Comparison of ENCODE assay signal across 36 cellular contexts in genomic region chr11:69245041-69245440, GRCh38. TPM values are rescaled to one million over a fixed set of nuclear protein-coding genes. Genes with fewer than 3 reads are reported as not detected.
"Had no signal": no experiment of that assay in that cellular context is flagged by ENCODE, and none has a peak within 500 bp of the region (broad histone marks: within the 10 kb centered on the region; RNA-seq: fewer than 3 reads in every experiment).

No MANE protein-coding gene starts in this region.

- H3K9me3 ChIP-seq: ascending aorta, heart left ventricle, mucosa of descending colon, neutrophil, ovary, tibial artery, upper lobe of right lung had no signal

- ATAC-seq: activated CD8-positive, alpha-beta T cell treated with anti-CD3 and anti-CD28 coated beads for 36 hours; esophagus mucosa; foreskin keratinocyte; mucosa of descending colon; stimulated activated memory B cell treated with anti-CD40 and anti-IgM and Interleukin-4, amounts not matched to agents 10 μg/mL and 1 μg/mL and 100 μg/mL, for 72 hours; stimulated activated naive CD8-positive, alpha-beta T cell treated with anti-CD3 and anti-CD28 coated beads, Interleukin-15, amount 100 ng/mL, for 72 hours; upper lobe of right lung; WTC11 had no signal

- H3K36me3 Mint-ChIP-seq: brain; immature natural killer cell; stimulated activated memory B cell treated with anti-CD40 and anti-IgM and Interleukin-4, amounts not matched to agents 10 μg/mL and 1 μg/mL and 100 μg/mL, for 72 hours; WTC11 had no signal

- H3K4me3 Mint-ChIP-seq: activated CD8-positive, alpha-beta T cell treated with anti-CD3 and anti-CD28 coated beads for 36 hours; activated naive CD4-positive, alpha-beta T cell treated with anti-CD3 and anti-CD28 coated beads for 36 hours; activated naive CD8-positive, alpha-beta T cell treated with anti-CD3 and anti-CD28 coated beads, Interleukin-2, amount 10 ng/mL, durations not matched to agents 7 days and 5 days; activated T-helper 1 cell treated with anti-CD3 and anti-CD28 coated beads, Interleukin-12 subunit alpha, Interleukin-12 subunit beta, Interleukin-2, Interleukin-4 antibody, amounts not matched to agents 30 ng/mL and 10 ng/mL and 1 ng/mL, durations not matched to agents 14 hours and 24 hours and 36 hours; brain; immature natural killer cell; nephron; stimulated activated memory B cell treated with anti-CD40 and anti-IgM and Interleukin-4, amounts not matched to agents 10 μg/mL and 1 μg/mL and 100 μg/mL, for 72 hours; stimulated activated naive CD8-positive, alpha-beta T cell treated with anti-CD3 and anti-CD28 coated beads, Interleukin-15, amount 100 ng/mL, for 72 hours; WTC11 had no signal

- H3K27ac ChIP-seq: ascending aorta, cardiac muscle cell, foreskin keratinocyte, neutrophil, ovary, tibial artery, upper lobe of right lung had no signal

- H3K36me3 ChIP-seq: ascending aorta, cardiac muscle cell, heart left ventricle, neutrophil, ovary, tibial artery, upper lobe of right lung had no signal

- DNase-seq: activated CD4-positive, alpha-beta T cell treated with anti-CD3 and anti-CD28 coated beads for 1 hour; activated CD4-positive, alpha-beta T cell treated with anti-CD3 and anti-CD28 coated beads, Interleukin-2, amount 50 U/mL, for 1 hour; activated CD8-positive, alpha-beta T cell treated with anti-CD3 and anti-CD28 coated beads for 36 hours; activated effector memory CD4-positive, alpha-beta T cell treated with anti-CD3 and anti-CD28 coated beads, Interleukin-2, amount 50 U/mL, for 16 hours; activated naive CD4-positive, alpha-beta T cell treated with anti-CD3 and anti-CD28 coated beads for 36 hours; activated naive CD8-positive, alpha-beta T cell treated with anti-CD3 and anti-CD28 coated beads, Interleukin-2, amount 10 ng/mL, durations not matched to agents 7 days and 5 days; activated T-cell treated with anti-CD3 and anti-CD28 coated beads, Interleukin-2, amount 50 U/mL, for 1 hour; cortex of kidney; foreskin keratinocyte; hypothalamus; immature natural killer cell; mesendoderm; mucosa of descending colon; ovary; stimulated activated CD4-positive, alpha-beta T cell treated with anti-CD3 and anti-CD28 coated beads, Interleukin-1b, Interleukin-23, amount 100 ng/mL, for 48 hours; stimulated activated CD4-positive, alpha-beta T cell treated with anti-CD3 and anti-CD28 coated beads, Interleukin-4, amount 100 ng/mL, for 4 hours; stimulated activated CD8-positive, alpha-beta memory T cell treated with anti-CD3 and anti-CD28 coated beads, Interleukin-4, amount 100 ng/mL, for 48 hours; stimulated activated naive CD8-positive, alpha-beta T cell treated with anti-CD3 and anti-CD28 coated beads, Interleukin-15, amount 100 ng/mL, for 72 hours; T-helper 2 cell; upper lobe of right lung had no signal

- H3K27me3 ChIP-seq: ascending aorta, heart left ventricle, neutrophil, ovary, upper lobe of right lung had no signal

- H3K27ac Mint-ChIP-seq: activated CD8-positive, alpha-beta T cell treated with anti-CD3 and anti-CD28 coated beads for 36 hours; activated naive CD4-positive, alpha-beta T cell treated with anti-CD3 and anti-CD28 coated beads for 36 hours; activated naive CD8-positive, alpha-beta T cell treated with anti-CD3 and anti-CD28 coated beads, Interleukin-2, amount 10 ng/mL, durations not matched to agents 7 days and 5 days; activated T-helper 1 cell treated with anti-CD3 and anti-CD28 coated beads, Interleukin-12 subunit alpha, Interleukin-12 subunit beta, Interleukin-2, Interleukin-4 antibody, amounts not matched to agents 30 ng/mL and 10 ng/mL and 1 ng/mL, durations not matched to agents 14 hours and 24 hours and 36 hours; brain; immature natural killer cell; progenitor cell of endocrine pancreas; stimulated activated memory B cell treated with anti-CD40 and anti-IgM and Interleukin-4, amounts not matched to agents 10 μg/mL and 1 μg/mL and 100 μg/mL, for 72 hours; stimulated activated naive CD8-positive, alpha-beta T cell treated with anti-CD3 and anti-CD28 coated beads, Interleukin-15, amount 100 ng/mL, for 72 hours; WTC11 had no signal

- H3K9me3 Mint-ChIP-seq: immature natural killer cell had no signal

- H3K4me1 ChIP-seq: ascending aorta, foreskin keratinocyte, tibial artery, upper lobe of right lung had no signal

- H3K4me3 ChIP-seq: ascending aorta, cardiac muscle cell, heart left ventricle, lung, mucosa of descending colon, ovary, smooth muscle cell, tibial artery, upper lobe of right lung had no signal

RNA-seq across cellular contexts. Expression of gene MYEOV, which starts 48.9 kb away (rescaled TPM):
- total RNA-seq: activated CD8-positive, alpha-beta T cell treated with anti-CD3 and anti-CD28 coated beads for 36 hours; activated naive CD8-positive, alpha-beta T cell treated with anti-CD3 and anti-CD28 coated beads, Interleukin-2, amount 10 ng/mL, durations not matched to agents 7 days and 5 days; ascending aorta; cerebellum; myocyte; smooth muscle cell had no signal
- polyA plus RNA-seq: cardiac muscle cell, immature natural killer cell had no signal
